ENCODE assay signal across 1 cellular context in genomic region chr20:325043-325888, GRCh38.
TF ChIP-seq lines count a peak whose summit lies in the region.

SOX12 (plus strand) TSS chr20:325552; CDS start chr20:325925, 373 bp downstream.

TF ChIP-seq in HepG2, 621 proteins besides CTCF, POLR2A, EP300 and RAD21 (continued from another document and continues in another):
- no peak for TF ChIP-seq ZBTB37 (CRISPR knock-in tag; IDR thresholded peaks at IDR 0.05)
- no peak for TF ChIP-seq ZNF678 (CRISPR knock-in tag; IDR thresholded peaks at IDR 0.05)
- TF ChIP-seq RBAK (CRISPR knock-in tag; IDR thresholded peaks at IDR 0.05): no peak
- TF ChIP-seq ZNF598 (CRISPR knock-in tag; IDR thresholded peaks at IDR 0.05; ENCODE audit: borderline replicate concordance): no peak
- TF ChIP-seq MAFG (CRISPR knock-in tag; IDR thresholded peaks at IDR 0.05): no peak
- TF ChIP-seq ZNF136 (CRISPR knock-in tag; IDR thresholded peaks at IDR 0.05; ENCODE audit: low read depth): no peak
- TF ChIP-seq, protein P1, sequence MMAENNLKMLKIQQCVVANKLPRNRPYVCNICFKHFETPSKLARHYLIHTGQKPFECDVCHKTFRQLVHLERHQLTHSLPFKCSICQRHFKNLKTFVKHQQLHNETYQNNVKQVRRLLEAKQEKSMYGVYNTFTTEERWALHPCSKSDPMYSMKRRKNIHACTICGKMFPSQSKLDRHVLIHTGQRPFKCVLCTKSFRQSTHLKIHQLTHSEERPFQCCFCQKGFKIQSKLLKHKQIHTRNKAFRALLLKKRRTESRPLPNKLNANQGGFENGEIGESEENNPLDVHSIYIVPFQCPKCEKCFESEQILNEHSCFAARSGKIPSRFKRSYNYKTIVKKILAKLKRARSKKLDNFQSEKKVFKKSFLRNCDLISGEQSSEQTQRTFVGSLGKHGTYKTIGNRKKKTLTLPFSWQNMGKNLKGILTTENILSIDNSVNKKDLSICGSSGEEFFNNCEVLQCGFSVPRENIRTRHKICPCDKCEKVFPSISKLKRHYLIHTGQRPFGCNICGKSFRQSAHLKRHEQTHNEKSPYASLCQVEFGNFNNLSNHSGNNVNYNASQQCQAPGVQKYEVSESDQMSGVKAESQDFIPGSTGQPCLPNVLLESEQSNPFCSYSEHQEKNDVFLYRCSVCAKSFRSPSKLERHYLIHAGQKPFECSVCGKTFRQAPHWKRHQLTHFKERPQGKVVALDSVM (CRISPR knock-in tag; IDR thresholded peaks at IDR 0.05): 0 out of 2 replicates have a peak, but pooled peaks have one; percentile 6
- TF ChIP-seq, protein P2, sequence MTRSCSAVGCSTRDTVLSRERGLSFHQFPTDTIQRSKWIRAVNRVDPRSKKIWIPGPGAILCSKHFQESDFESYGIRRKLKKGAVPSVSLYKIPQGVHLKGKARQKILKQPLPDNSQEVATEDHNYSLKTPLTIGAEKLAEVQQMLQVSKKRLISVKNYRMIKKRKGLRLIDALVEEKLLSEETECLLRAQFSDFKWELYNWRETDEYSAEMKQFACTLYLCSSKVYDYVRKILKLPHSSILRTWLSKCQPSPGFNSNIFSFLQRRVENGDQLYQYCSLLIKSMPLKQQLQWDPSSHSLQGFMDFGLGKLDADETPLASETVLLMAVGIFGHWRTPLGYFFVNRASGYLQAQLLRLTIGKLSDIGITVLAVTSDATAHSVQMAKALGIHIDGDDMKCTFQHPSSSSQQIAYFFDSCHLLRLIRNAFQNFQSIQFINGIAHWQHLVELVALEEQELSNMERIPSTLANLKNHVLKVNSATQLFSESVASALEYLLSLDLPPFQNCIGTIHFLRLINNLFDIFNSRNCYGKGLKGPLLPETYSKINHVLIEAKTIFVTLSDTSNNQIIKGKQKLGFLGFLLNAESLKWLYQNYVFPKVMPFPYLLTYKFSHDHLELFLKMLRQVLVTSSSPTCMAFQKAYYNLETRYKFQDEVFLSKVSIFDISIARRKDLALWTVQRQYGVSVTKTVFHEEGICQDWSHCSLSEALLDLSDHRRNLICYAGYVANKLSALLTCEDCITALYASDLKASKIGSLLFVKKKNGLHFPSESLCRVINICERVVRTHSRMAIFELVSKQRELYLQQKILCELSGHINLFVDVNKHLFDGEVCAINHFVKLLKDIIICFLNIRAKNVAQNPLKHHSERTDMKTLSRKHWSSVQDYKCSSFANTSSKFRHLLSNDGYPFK (CRISPR knock-in tag; IDR thresholded peaks at IDR 0.05; ENCODE audit: borderline replicate concordance): peak; percentile 48; the same call in 1 of the 2 replicates
- 0 out of 2 replicates have a peak, but pooled peaks have one; percentile 7 for TF ChIP-seq ZNF841 (CRISPR knock-in tag; IDR thresholded peaks at IDR 0.05; ENCODE audit: borderline replicate concordance)
- TF ChIP-seq, protein P3, sequence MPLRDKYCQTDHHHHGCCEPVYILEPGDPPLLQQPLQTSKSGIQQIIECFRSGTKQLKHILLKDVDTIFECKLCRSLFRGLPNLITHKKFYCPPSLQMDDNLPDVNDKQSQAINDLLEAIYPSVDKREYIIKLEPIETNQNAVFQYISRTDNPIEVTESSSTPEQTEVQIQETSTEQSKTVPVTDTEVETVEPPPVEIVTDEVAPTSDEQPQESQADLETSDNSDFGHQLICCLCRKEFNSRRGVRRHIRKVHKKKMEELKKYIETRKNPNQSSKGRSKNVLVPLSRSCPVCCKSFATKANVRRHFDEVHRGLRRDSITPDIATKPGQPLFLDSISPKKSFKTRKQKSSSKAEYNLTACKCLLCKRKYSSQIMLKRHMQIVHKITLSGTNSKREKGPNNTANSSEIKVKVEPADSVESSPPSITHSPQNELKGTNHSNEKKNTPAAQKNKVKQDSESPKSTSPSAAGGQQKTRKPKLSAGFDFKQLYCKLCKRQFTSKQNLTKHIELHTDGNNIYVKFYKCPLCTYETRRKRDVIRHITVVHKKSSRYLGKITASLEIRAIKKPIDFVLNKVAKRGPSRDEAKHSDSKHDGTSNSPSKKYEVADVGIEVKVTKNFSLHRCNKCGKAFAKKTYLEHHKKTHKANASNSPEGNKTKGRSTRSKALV (CRISPR knock-in tag; IDR thresholded peaks at IDR 0.05): no peak; the same call in 1 of the 2 replicates
- TF ChIP-seq ZNF441 (CRISPR knock-in tag; IDR thresholded peaks at IDR 0.05; ENCODE audit: borderline replicate concordance): 0 out of 2 replicates have a peak, but pooled peaks have one; percentile 42
- TF ChIP-seq ATF7-NPFF (CRISPR knock-in tag; IDR thresholded peaks at IDR 0.05; ENCODE audit: low read depth): no peak
- TF ChIP-seq, protein P4, sequence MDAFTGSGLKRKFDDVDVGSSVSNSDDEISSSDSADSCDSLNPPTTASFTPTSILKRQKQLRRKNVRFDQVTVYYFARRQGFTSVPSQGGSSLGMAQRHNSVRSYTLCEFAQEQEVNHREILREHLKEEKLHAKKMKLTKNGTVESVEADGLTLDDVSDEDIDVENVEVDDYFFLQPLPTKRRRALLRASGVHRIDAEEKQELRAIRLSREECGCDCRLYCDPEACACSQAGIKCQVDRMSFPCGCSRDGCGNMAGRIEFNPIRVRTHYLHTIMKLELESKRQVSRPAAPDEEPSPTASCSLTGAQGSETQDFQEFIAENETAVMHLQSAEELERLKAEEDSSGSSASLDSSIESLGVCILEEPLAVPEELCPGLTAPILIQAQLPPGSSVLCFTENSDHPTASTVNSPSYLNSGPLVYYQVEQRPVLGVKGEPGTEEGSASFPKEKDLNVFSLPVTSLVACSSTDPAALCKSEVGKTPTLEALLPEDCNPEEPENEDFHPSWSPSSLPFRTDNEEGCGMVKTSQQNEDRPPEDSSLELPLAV (CRISPR knock-in tag; conservative IDR thresholded peaks at IDR 0.05; ENCODE audit: low read depth): no peak
- TF ChIP-seq ZNF609 (CRISPR knock-in tag; IDR thresholded peaks at IDR 0.05; ENCODE audit: borderline replicate concordance): 0 out of 2 replicates have a peak, but pooled peaks have one; percentile 62
- TF ChIP-seq ZNF44 (CRISPR knock-in tag; IDR thresholded peaks at IDR 0.05): no peak
- TF ChIP-seq HMGA1 (CRISPR knock-in tag; conservative IDR thresholded peaks at IDR 0.05): no peak
- TF ChIP-seq ATF7 (IDR thresholded peaks at IDR 0.05): no peak
- no peak for TF ChIP-seq ATF7 (CRISPR knock-in tag; IDR thresholded peaks at IDR 0.05)
- TF ChIP-seq, protein P5, sequence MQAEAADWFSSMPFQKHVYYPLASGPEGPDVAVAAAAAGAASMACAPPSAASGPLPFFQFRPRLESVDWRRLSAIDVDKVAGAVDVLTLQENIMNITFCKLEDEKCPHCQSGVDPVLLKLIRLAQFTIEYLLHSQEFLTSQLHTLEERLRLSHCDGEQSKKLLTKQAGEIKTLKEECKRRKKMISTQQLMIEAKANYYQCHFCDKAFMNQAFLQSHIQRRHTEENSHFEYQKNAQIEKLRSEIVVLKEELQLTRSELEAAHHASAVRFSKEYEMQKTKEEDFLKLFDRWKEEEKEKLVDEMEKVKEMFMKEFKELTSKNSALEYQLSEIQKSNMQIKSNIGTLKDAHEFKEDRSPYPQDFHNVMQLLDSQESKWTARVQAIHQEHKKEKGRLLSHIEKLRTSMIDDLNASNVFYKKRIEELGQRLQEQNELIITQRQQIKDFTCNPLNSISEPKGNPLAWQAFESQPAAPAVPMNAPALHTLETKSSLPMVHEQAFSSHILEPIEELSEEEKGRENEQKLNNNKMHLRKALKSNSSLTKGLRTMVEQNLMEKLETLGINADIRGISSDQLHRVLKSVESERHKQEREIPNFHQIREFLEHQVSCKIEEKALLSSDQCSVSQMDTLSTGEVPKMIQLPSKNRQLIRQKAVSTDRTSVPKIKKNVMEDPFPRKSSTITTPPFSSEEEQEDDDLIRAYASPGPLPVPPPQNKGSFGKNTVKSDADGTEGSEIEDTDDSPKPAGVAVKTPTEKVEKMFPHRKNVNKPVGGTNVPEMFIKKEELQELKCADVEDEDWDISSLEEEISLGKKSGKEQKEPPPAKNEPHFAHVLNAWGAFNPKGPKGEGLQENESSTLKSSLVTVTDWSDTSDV (CRISPR knock-in tag; IDR thresholded peaks at IDR 0.05): no peak
- no peak for TF ChIP-seq CAMTA2 (CRISPR knock-in tag; IDR thresholded peaks at IDR 0.05; ENCODE audit: borderline replicate concordance)
- TF ChIP-seq SMAD3 (CRISPR knock-in tag; IDR thresholded peaks at IDR 0.05): no peak; the same call in 1 of the 2 replicates
- no peak for TF ChIP-seq BRCA1 (CRISPR knock-in tag; IDR thresholded peaks at IDR 0.05)
- TF ChIP-seq CERS6 (CRISPR knock-in tag; IDR thresholded peaks at IDR 0.05): no peak
- no peak for TF ChIP-seq ZNF737 (CRISPR knock-in tag; IDR thresholded peaks at IDR 0.05; ENCODE audit: borderline replicate concordance)
- peak; percentile 88 for TF ChIP-seq TFDP1 (CRISPR knock-in tag; IDR thresholded peaks at IDR 0.05; ENCODE audit: borderline replicate concordance)
- no peak for TF ChIP-seq ZNF234 (CRISPR knock-in tag; conservative IDR thresholded peaks at IDR 0.05)
- no peak for TF ChIP-seq ZNF724P (CRISPR knock-in tag; IDR thresholded peaks at IDR 0.05; ENCODE audit: borderline replicate concordance)
- no peak; a peak in 1 of 4 replicates for TF ChIP-seq NR2F1 (CRISPR knock-in tag; IDR thresholded peaks at IDR 0.05)
- TF ChIP-seq DNMT3B (CRISPR knock-in tag; conservative IDR thresholded peaks at IDR 0.05): 0 out of 2 replicates have a peak, but pooled peaks have one; percentile 47
- 0 out of 2 replicates have a peak, but pooled peaks have one; percentile 6 for TF ChIP-seq ZNF607 (CRISPR knock-in tag; IDR thresholded peaks at IDR 0.05; ENCODE audit: borderline replicate concordance)
- peak; percentile 54 for TF ChIP-seq PTBP1 (IDR thresholded peaks at IDR 0.05; ENCODE audit: low read depth, low read length, poor library complexity, severe bottlenecking)
- no peak; the same call in 1 of the 2 replicates for TF ChIP-seq POGK (CRISPR knock-in tag; conservative IDR thresholded peaks at IDR 0.05)
- TF ChIP-seq SYNCRIP (IDR thresholded peaks at IDR 0.05; ENCODE audit: insufficient read depth, low read depth, low read length): no peak
- TF ChIP-seq CBX5 (CRISPR knock-in tag; IDR thresholded peaks at IDR 0.05; ENCODE audit: borderline replicate concordance): no peak; the same call in 1 of the 2 replicates
- TF ChIP-seq ZNF446 (CRISPR knock-in tag; IDR thresholded peaks at IDR 0.05): peak; percentile 83; the same call in 1 of the 2 replicates
